Comparison of ENCODE assay signal across 21 cellular contexts in the genomic region with DNA sequence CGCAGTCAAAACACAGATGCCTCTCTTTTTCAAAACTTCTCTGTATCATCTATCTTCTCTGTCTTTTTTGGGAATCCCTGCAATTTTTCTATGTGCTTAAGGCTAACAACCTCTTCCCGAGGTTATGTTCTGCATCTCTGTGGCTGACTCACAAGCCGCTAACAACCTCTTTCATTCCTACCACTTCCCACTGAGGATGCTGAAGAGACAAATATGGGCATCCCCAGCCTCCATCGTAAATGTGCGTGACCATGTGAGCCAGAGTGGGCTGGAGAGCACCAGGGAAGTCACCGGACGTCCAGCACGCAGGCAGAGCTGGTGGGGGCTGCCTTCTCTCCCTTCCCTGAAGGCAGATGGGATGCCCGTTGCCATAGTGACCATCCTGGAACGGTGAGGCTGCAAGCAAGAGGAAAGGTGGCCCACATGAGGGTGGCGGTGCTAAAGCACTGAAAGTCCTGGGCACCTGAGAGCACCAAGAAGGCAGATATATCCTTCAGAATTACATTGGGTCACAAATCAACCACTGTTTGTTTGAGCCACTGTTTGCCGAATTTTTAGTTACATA.
DNase-seq lines count a peak whose midpoint lies in the region; ATAC-seq, FAIRE-seq and TF ChIP-seq lines count a peak whose summit lies in the region.
"Had no signal": no experiment of that assay in that cellular context is flagged by ENCODE, and none has a peak within 500 bp of the region (broad histone marks: within the 10 kb centered on the region; RNA-seq: fewer than 3 reads in every experiment).

No MANE protein-coding gene starts in this region.

- H3K4ac ChIP-seq in H9 (ENCODE audit: low read depth, low read length) (no peak overlapping the region), neuronal stem cell (ENCODE audit: low read length) (no peak overlapping the region)

- no peak overlapping the region for H3K4me3 Mint-ChIP-seq in H9
- H3K4me3 Mint-ChIP-seq: CD4-positive, alpha-beta T cell had no signal

- no peak overlapping the region for H2BK20ac ChIP-seq in H9 (ENCODE audit: low read depth, low read length, poor library complexity, severe bottlenecking)

- POLR2A ChIA-PET in K562 (lab: Yijun Ruan, JAX), result interaction anchor here (1.2 kb wide), 1 partner anchor 10 kb away, joined by 3 read pairs; no protein-coding TSS in a partner anchor

- TF ChIP-seq POLR2A in K562 (conservative IDR thresholded peaks at IDR 0.05), result no peak

- no peak overlapping the region for H2BK15ac ChIP-seq in H9 (ENCODE audit: low read depth, low read length)
- no peak overlapping the region for H2BK15ac ChIP-seq in neuronal stem cell (ENCODE audit: low read length)

- no peak overlapping the region for H2BK120ac ChIP-seq in H9 (ENCODE audit: low read depth, low read length, poor library complexity, severe bottlenecking)
- H2BK120ac ChIP-seq in neuronal stem cell (ENCODE audit: low read depth, low read length), result no peak overlapping the region

- BruUV-seq in K562 (replicated peaks; lab: Mats Ljungman, UMichigan), result no TSS peak

- H3K9me3 ChIP-seq in H9 (ENCODE audit: control insufficient read depth, low read depth, low read length), result no peaks in the 10 kb centered on the region
- no peaks in the 10 kb centered on the region for H3K9me3 ChIP-seq in K562 (replicated peaks; ENCODE audit: control insufficient read depth, insufficient read depth, low read depth, low read length)
- H3K9me3 ChIP-seq in neuronal stem cell (replicated peaks in 1 of 2; ENCODE audit: control insufficient read depth in 2 of 2, insufficient read depth in 1 of 2, low read depth in 1 of 2, low read length in 2 of 2), result no peaks in the 10 kb centered on the region
- H3K9me3 ChIP-seq: SJSA1 had no signal

- no peak for TF ChIP-seq RAD21 in K562 (CRISPR knock-in tag; conservative IDR thresholded peaks at IDR 0.05 in 1 of 2, IDR thresholded peaks at IDR 0.05 in 1 of 2)

- intact Hi-C loops in K562 (cut with micrococcal nuclease), result no loop called here

- DNase-seq in H9 (no peak), K562 (ENCODE audit: extremely low read depth in 1 of 4, low spot score in 3 of 4) (no peak), glomerular visceral epithelial cell (ENCODE audit: extremely low spot score) (peak; percentile 39), neuronal stem cell (ENCODE audit: low spot score) (no peak), ecto neural progenitor cell (ENCODE audit: low spot score) (no peak), superior temporal gyrus (ENCODE audit: extremely low spot score) (no peak), EL (no peak)
- DNase-seq: Calu3; CD4-positive, alpha-beta T cell; DMS79 treated with DMSO at 0.1 percent for 48 hours; GF-D8; GOT3; MM.1S; NCI-H187 treated with DMSO at 0.1 percent for 48 hours; NCI-H446; NCI-H69; OCI-M1 had no signal

- H3K56ac ChIP-seq in H9 (ENCODE audit: insufficient read length, low read depth, low read length), result no peak overlapping the region

- no peak overlapping the region for H2AFZ ChIP-seq in H9 (ENCODE audit: low read length)
- H2AFZ ChIP-seq in K562 (ENCODE audit: low read depth, low read length), result no peak overlapping the region
- no peak overlapping the region for H2AFZ ChIP-seq in neuronal stem cell (ENCODE audit: low read length)

- H3K9me1 ChIP-seq in K562 (ENCODE audit: control insufficient read depth, insufficient read depth, low read length), result no peaks in the 10 kb centered on the region

- H3T11ph ChIP-seq in H9 (ENCODE audit: low read length), result no peak overlapping the region

- H2BK5ac ChIP-seq in H9 (ENCODE audit: insufficient read length, low read length), result no peak overlapping the region
- no peak overlapping the region for H2BK5ac ChIP-seq in neuronal stem cell (ENCODE audit: low read length)

- WGBS in H9 (ENCODE audit: extremely low coverage, insufficient read length, low lambda C conversion rate), result no CpG with 5 or more reads among the region's 12 CpGs
- 2% methylated on average over 12 of the region's 12 CpGs for WGBS in K562 (ENCODE audit: insufficient coverage, low coverage, missing lambda C conversion rate)
- no CpG with 5 or more reads among the region's 12 CpGs for WGBS in neuronal stem cell (ENCODE audit: extremely low coverage in 2 of 2, insufficient read length in 2 of 2, insufficient replicate concordance in 1 of 2), 2 donors

- no peak for FAIRE-seq in K562 (lab: Jason Lieb, UNC)
- FAIRE-seq: GM12892 had no signal

- no peak for TF ChIP-seq EP300 in K562 (IDR thresholded peaks at IDR 0.05; ENCODE audit: low read length)

- no peak overlapping the region for H4K8ac ChIP-seq in H9 (replicated peaks; ENCODE audit: insufficient read length, low read depth, low read length)
- H4K8ac ChIP-seq in neuronal stem cell (ENCODE audit: low read depth, low read length), result no peak overlapping the region

- H2BK12ac ChIP-seq in H9 (ENCODE audit: insufficient read length, low read depth, low read length) (no peak overlapping the region), neuronal stem cell (ENCODE audit: low read length) (no peak overlapping the region)

- no peaks in the 10 kb centered on the region for H3K36me3 ChIP-seq in K562 (ENCODE audit: control insufficient read depth, insufficient read depth, low read length)
- no peaks in the 10 kb centered on the region for H3K36me3 ChIP-seq in neuronal stem cell (replicated peaks in 1 of 2; ENCODE audit: control insufficient read depth in 2 of 2, insufficient read depth in 2 of 2, low read length in 2 of 2)
- H3K36me3 ChIP-seq: SJSA1 had no signal

- peaks cover 47 to 56% of the 10 kb centered on the region in 2 experiments for H3K4me1 Mint-ChIP-seq in H9

- H3K4me2 ChIP-seq in H9 (ENCODE audit: insufficient read depth, insufficient read length, low read length) (no peak overlapping the region), K562 (ENCODE audit: insufficient read depth, low read length) (no peak overlapping the region), neuronal stem cell (ENCODE audit: insufficient read depth, low read length, poor library complexity, severe bottlenecking) (no peak overlapping the region)

- peaks cover 0 to 2% of the 10 kb centered on the region in 2 experiments; a peak in 1 of 5 replicates for H3K9me3 Mint-ChIP-seq in H9
- H3K9me3 Mint-ChIP-seq: CD4-positive, alpha-beta T cell had no signal

- H3K4me3 ChIP-seq in K562 (no peak overlapping the region), neuronal stem cell (ENCODE audit: low read length in 2 of 2) (no peak overlapping the region)
- H3K4me3 ChIP-seq: SJSA1 had no signal

- no peak overlapping the region for H3K18ac ChIP-seq in H9 (ENCODE audit: insufficient read length, low read depth, low read length)
- peak overlapping the region; percentile 50 for H3K18ac ChIP-seq in neuronal stem cell (ENCODE audit: low read length)

- no peak for TF ChIP-seq CTCF in H9 (conservative IDR thresholded peaks at IDR 0.05)
- TF ChIP-seq CTCF in K562 (IDR thresholded peaks at IDR 0.05 in 2 of 3, conservative IDR thresholded peaks at IDR 0.05 in 1 of 3; ENCODE audit: insufficient read depth in 2 of 3, low read depth in 1 of 3, low read length in 3 of 3), result no peak

- peaks cover 0 to 5% (median 0%) of the 10 kb centered on the region in 3 experiments; a peak in 3 of 7 replicates for H3K36me3 Mint-ChIP-seq in H9 (ENCODE audit: insufficient read depth in 1 of 3, low read depth in 3 of 3)

- ATAC-seq in K562, result no peak
- no peak for ATAC-seq in HG03432 (IDR thresholded peaks at IDR 0.05; ENCODE audit: unreplicated experiment)

- H2AK5ac ChIP-seq in H9 (ENCODE audit: insufficient read length, low read length) (no peak overlapping the region), neuronal stem cell (ENCODE audit: low read depth, low read length) (no peak overlapping the region)

- no peaks in the 10 kb centered on the region for H3K23me2 ChIP-seq in H9 (ENCODE audit: insufficient read length, low read depth, low read length, poor library complexity, severe bottlenecking)

- H4K5ac ChIP-seq in H9 (ENCODE audit: insufficient read length, low read depth, low read length), result no peak overlapping the region

- H4K20me1 ChIP-seq in H9 (ENCODE audit: control insufficient read depth, insufficient read depth, insufficient read length), result no peaks in the 10 kb centered on the region
- H4K20me1 ChIP-seq in K562 (replicated peaks; ENCODE audit: control insufficient read depth, insufficient read depth, low read length), result no peaks in the 10 kb centered on the region

- no peak overlapping the region for H3K9ac ChIP-seq in H9 (ENCODE audit: extremely low read depth, insufficient read length, low read length)
- H3K9ac ChIP-seq in K562 (ENCODE audit: insufficient read depth in 1 of 2, low read depth in 2 of 2, low read length in 2 of 2), result no peak overlapping the region
- H3K9ac ChIP-seq in neuronal stem cell (ENCODE audit: low read depth, low read length, poor library complexity), result no peak overlapping the region

- H3K4me1 ChIP-seq in H9 (ENCODE audit: insufficient read depth, low read length) (peaks cover 2% of the 10 kb centered on the region; the same call in 1 of the 2 replicates), K562 (replicated peaks in 1 of 2; ENCODE audit: control insufficient read depth in 2 of 2, insufficient read depth in 2 of 2, low read length in 2 of 2) (no peaks in the 10 kb centered on the region), neuronal stem cell (ENCODE audit: control insufficient read depth in 2 of 2, insufficient read depth in 1 of 2, low read depth in 1 of 2, low read length in 2 of 2) (peaks cover 0 to 19% of the 10 kb centered on the region in 2 donors)

- H4K91ac ChIP-seq in H9 (ENCODE audit: insufficient read length, low read depth, low read length) (no peak overlapping the region), neuronal stem cell (ENCODE audit: low read depth, low read length, poor library complexity) (no peak overlapping the region)

- peaks cover 3% of the 10 kb centered on the region; the same call in 1 of the 2 replicates for H3K27me3 Mint-ChIP-seq in H9 (ENCODE audit: low read depth)
- H3K27me3 Mint-ChIP-seq: CD4-positive, alpha-beta T cell had no signal

- CTCF ChIA-PET in K562 (lab: Yijun Ruan, JAX; ENCODE audit: low intra/inter-chr PET ratio), result no interaction called here

- H3K14ac ChIP-seq in H9 (ENCODE audit: insufficient read depth, low read length) (no peak overlapping the region), neuronal stem cell (ENCODE audit: low read length) (no peak overlapping the region)

- H3K23ac ChIP-seq in H9 (ENCODE audit: insufficient read length, low read depth, low read length) (no peak overlapping the region), neuronal stem cell (ENCODE audit: low read depth, low read length, poor library complexity) (no peak overlapping the region)

- in situ Hi-C loops in K562 (cut with MboI), result no loop called here

- no peaks in the 10 kb centered on the region for H3K79me2 ChIP-seq in H9 (ENCODE audit: insufficient read depth, low read length)
- H3K79me2 ChIP-seq in K562 (ENCODE audit: control insufficient read depth, insufficient read depth, low read length), result no peaks in the 10 kb centered on the region

- peak overlapping the region in 2 of 3 experiments; percentile 2 to 55; a peak in 2 of 7 replicates for H3K27ac Mint-ChIP-seq in H9
- H3K27ac Mint-ChIP-seq: CD4-positive, alpha-beta T cell had no signal

- H3K27me3 ChIP-seq in H9 (ENCODE audit: insufficient read depth, low read length), result no peaks in the 10 kb centered on the region
- H3K27me3 ChIP-seq in K562 (ENCODE audit: control insufficient read depth in 2 of 2, insufficient read depth in 2 of 2, low read length in 2 of 2), result peaks cover 0 to 7% of the 10 kb centered on the region in 2 experiments; a peak in 1 of 5 replicates
- peaks cover 0 to 5% (median 0%) of the 10 kb centered on the region in 3 experiments for H3K27me3 ChIP-seq in neuronal stem cell (ENCODE audit: control insufficient read depth in 3 of 3, insufficient read depth in 3 of 3, low read depth in 1 of 3, low read length in 3 of 3)
- H3K27me3 ChIP-seq: SJSA1 had no signal

- H3K79me1 ChIP-seq in H9 (ENCODE audit: insufficient read depth, low read depth, low read length, poor library complexity, severe bottlenecking), result no peaks in the 10 kb centered on the region
- H3K79me1 ChIP-seq in neuronal stem cell (ENCODE audit: low read depth, low read length), result no peaks in the 10 kb centered on the region

- H3K27ac ChIP-seq in H9 (ENCODE audit: insufficient read length, low read depth, low read length), result no peak overlapping the region
- no peak overlapping the region for H3K27ac ChIP-seq in K562 (ENCODE audit: extremely low read depth, low read depth, low read length)
- H3K27ac ChIP-seq in neuronal stem cell (replicated peaks; ENCODE audit: low read length), result no peak overlapping the region
- H3K27ac ChIP-seq: RWPE1, SJSA1 had no signal
